Comparison of ENCODE assay signal across 7 cellular contexts in genomic region chr2:234888442-234888841, GRCh38.
DNase-seq lines count a peak whose midpoint lies in the region; ATAC-seq and TF ChIP-seq lines count a peak whose summit lies in the region.
"Not testable (repeated sequence)": the region's sequence is repeated elsewhere in the genome, so short reads cannot be mapped to it uniquely, and the experiment has no call there.

No MANE protein-coding gene starts in this region.

- not testable (repeated sequence) for H4K8ac ChIP-seq in H9 (replicated peaks; ENCODE audit: insufficient read length, low read depth, low read length)

- H3K36me3 Mint-ChIP-seq in H9 (ENCODE audit: insufficient read depth in 1 of 3, low read depth in 3 of 3): peaks cover 0 to 26% (median 16%) of the 10 kb centered on the region in 3 experiments; a peak in 5 of 7 replicates
- H3K36me3 Mint-ChIP-seq in T-helper 2 cell treated with Interferon-gamma antibody and Interleukin-4, amounts not matched to agents 5 μg/mL and 100 μg/mL, for 36 hours (ENCODE audit: low read depth); activated T-helper 2 cell treated with anti-CD3 and anti-CD28 coated beads, Interferon-gamma antibody, Interleukin-2, Interleukin-4, amounts not matched to agents 10 μg/mL and 5 μg/mL and 100 μg/mL, durations not matched to agents 14 hours and 24 hours and 36 hours (ENCODE audit: low read depth); central memory CD8-positive, alpha-beta T cell (ENCODE audit: insufficient read depth); glutamatergic neuron (ENCODE audit: unreplicated experiment): not testable (repeated sequence)

- H3K4ac ChIP-seq in H9 (ENCODE audit: low read depth, low read length): not testable (repeated sequence)

- H3K4me1 Mint-ChIP-seq in H9: peaks cover 29 to 30% of the 10 kb centered on the region in 2 experiments
- H3K4me1 Mint-ChIP-seq in T-helper 2 cell treated with Interferon-gamma antibody and Interleukin-4, amounts not matched to agents 5 μg/mL and 100 μg/mL, for 36 hours (ENCODE audit: low read depth); activated T-helper 2 cell treated with anti-CD3 and anti-CD28 coated beads, Interferon-gamma antibody, Interleukin-2, Interleukin-4, amounts not matched to agents 10 μg/mL and 5 μg/mL and 100 μg/mL, durations not matched to agents 14 hours and 24 hours and 36 hours (ENCODE audit: low read depth); central memory CD8-positive, alpha-beta T cell; glutamatergic neuron (ENCODE audit: low read depth, unreplicated experiment): not testable (repeated sequence)

- H3K23me2 ChIP-seq in H9 (ENCODE audit: insufficient read length, low read depth, low read length, poor library complexity, severe bottlenecking): not testable (repeated sequence)

- H3K79me2 ChIP-seq in H9 (ENCODE audit: insufficient read depth, low read length): not testable (repeated sequence)

- TF ChIP-seq CTCF in H9 (conservative IDR thresholded peaks at IDR 0.05); glutamatergic neuron (IDR thresholded peaks at IDR 0.05; ENCODE audit: partially characterized antibody, unreplicated experiment); right lobe of liver (IDR thresholded peaks at IDR 0.05); psoas muscle (IDR thresholded peaks at IDR 0.05): not testable (repeated sequence)

- H4K91ac ChIP-seq in H9 (ENCODE audit: insufficient read length, low read depth, low read length): not testable (repeated sequence)

- H3K14ac ChIP-seq in H9 (ENCODE audit: insufficient read depth, low read length): not testable (repeated sequence)

- not testable (repeated sequence) for H3K27me3 Mint-ChIP-seq in H9 (ENCODE audit: low read depth); T-helper 2 cell treated with Interferon-gamma antibody and Interleukin-4, amounts not matched to agents 5 μg/mL and 100 μg/mL, for 36 hours (ENCODE audit: low read depth); activated T-helper 2 cell treated with anti-CD3 and anti-CD28 coated beads, Interferon-gamma antibody, Interleukin-2, Interleukin-4, amounts not matched to agents 10 μg/mL and 5 μg/mL and 100 μg/mL, durations not matched to agents 14 hours and 24 hours and 36 hours (ENCODE audit: low read depth); glutamatergic neuron (ENCODE audit: unreplicated experiment)
- H3K27me3 Mint-ChIP-seq in central memory CD8-positive, alpha-beta T cell: peaks cover 36% of the 10 kb centered on the region

- H3T11ph ChIP-seq in H9 (ENCODE audit: low read length): not testable (repeated sequence)

- H4K20me1 ChIP-seq in H9 (ENCODE audit: control insufficient read depth, insufficient read depth, insufficient read length): not testable (repeated sequence)

- no CpG with 5 or more reads among the region's 34 CpGs for WGBS in H9 (ENCODE audit: extremely low coverage, insufficient read length, low lambda C conversion rate)
- 60% methylated on average over 12 of the region's 34 CpGs for WGBS in right lobe of liver (ENCODE audit: insufficient coverage, low coverage, low lambda C conversion rate, missing lambda C conversion rate)
- 57 to 78% (median 62%) methylated on average over 13 to 30 of the region's 34 CpGs for WGBS in psoas muscle, 3 donors

- not testable (repeated sequence) for H2BK120ac ChIP-seq in H9 (ENCODE audit: low read depth, low read length, poor library complexity, severe bottlenecking)

- not testable (repeated sequence) for H3K9ac ChIP-seq in H9 (ENCODE audit: extremely low read depth, insufficient read length, low read length)

- not testable (repeated sequence) for H3K56ac ChIP-seq in H9 (ENCODE audit: insufficient read length, low read depth, low read length)

- H3K27me3 ChIP-seq in H9 (ENCODE audit: insufficient read depth, low read length); right lobe of liver; psoas muscle (ENCODE audit: insufficient read depth in 3 of 3, low read length in 2 of 3): not testable (repeated sequence)

- H3K18ac ChIP-seq in H9 (ENCODE audit: insufficient read length, low read depth, low read length): not testable (repeated sequence)

- not testable (repeated sequence) for H3K4me2 ChIP-seq in H9 (ENCODE audit: insufficient read depth, insufficient read length, low read length)

- not testable (repeated sequence) for ATAC-seq in central memory CD8-positive, alpha-beta T cell (replicated peaks; ENCODE audit: extremely low read depth, poor library complexity, severe bottlenecking); right lobe of liver; psoas muscle

- not testable (repeated sequence) for DNase-seq in H9; T-helper 2 cell treated with Interferon-gamma antibody and Interleukin-4, amounts not matched to agents 5 μg/mL and 100 μg/mL, for 36 hours (ENCODE audit: low spot score); activated T-helper 2 cell treated with anti-CD3 and anti-CD28 coated beads, Interferon-gamma antibody, Interleukin-2, Interleukin-4, amounts not matched to agents 10 μg/mL and 5 μg/mL and 100 μg/mL, durations not matched to agents 14 hours and 24 hours and 36 hours (ENCODE audit: low spot score); glutamatergic neuron; right lobe of liver; psoas muscle
- peak in 1 of 2 donors; percentile 22 for DNase-seq in central memory CD8-positive, alpha-beta T cell (ENCODE audit: low spot score in 2 of 2)

- not testable (repeated sequence) for H4K5ac ChIP-seq in H9 (ENCODE audit: insufficient read length, low read depth, low read length)

- not testable (repeated sequence) for H3K9me3 Mint-ChIP-seq in H9; T-helper 2 cell treated with Interferon-gamma antibody and Interleukin-4, amounts not matched to agents 5 μg/mL and 100 μg/mL, for 36 hours; activated T-helper 2 cell treated with anti-CD3 and anti-CD28 coated beads, Interferon-gamma antibody, Interleukin-2, Interleukin-4, amounts not matched to agents 10 μg/mL and 5 μg/mL and 100 μg/mL, durations not matched to agents 14 hours and 24 hours and 36 hours; central memory CD8-positive, alpha-beta T cell; glutamatergic neuron (ENCODE audit: unreplicated experiment)

- H3K4me3 ChIP-seq in right lobe of liver (peak overlapping the region in 2 of 3 donors; percentile 18 to 33), psoas muscle (peak overlapping the region; percentile 22)

- H2BK5ac ChIP-seq in H9 (ENCODE audit: insufficient read length, low read length): not testable (repeated sequence)

- not testable (repeated sequence) for H3K27ac ChIP-seq in H9 (ENCODE audit: insufficient read length, low read depth, low read length); right lobe of liver; psoas muscle

- H3K4me3 Mint-ChIP-seq in H9 (peak overlapping the region; percentile 67 to 69), glutamatergic neuron (ENCODE audit: unreplicated experiment) (peak overlapping the region; percentile 34)
- H3K4me3 Mint-ChIP-seq in T-helper 2 cell treated with Interferon-gamma antibody and Interleukin-4, amounts not matched to agents 5 μg/mL and 100 μg/mL, for 36 hours: peak overlapping the region; percentile 65
- peak overlapping the region; percentile 49 for H3K4me3 Mint-ChIP-seq in activated T-helper 2 cell treated with anti-CD3 and anti-CD28 coated beads, Interferon-gamma antibody, Interleukin-2, Interleukin-4, amounts not matched to agents 10 μg/mL and 5 μg/mL and 100 μg/mL, durations not matched to agents 14 hours and 24 hours and 36 hours (ENCODE audit: low read depth)
- H3K4me3 Mint-ChIP-seq in central memory CD8-positive, alpha-beta T cell: peak overlapping the region; percentile 67

- TF ChIP-seq POLR2A in right lobe of liver (IDR thresholded peaks at IDR 0.05): not testable (repeated sequence)

- not testable (repeated sequence) for H3K23ac ChIP-seq in H9 (ENCODE audit: insufficient read length, low read depth, low read length)

- H2BK12ac ChIP-seq in H9 (ENCODE audit: insufficient read length, low read depth, low read length): not testable (repeated sequence)

- H3K79me1 ChIP-seq in H9 (ENCODE audit: insufficient read depth, low read depth, low read length, poor library complexity, severe bottlenecking): not testable (repeated sequence)

- H3K9me3 ChIP-seq in H9 (ENCODE audit: control insufficient read depth, low read depth, low read length); right lobe of liver; psoas muscle: not testable (repeated sequence)

- not testable (repeated sequence) for H2AK5ac ChIP-seq in H9 (ENCODE audit: insufficient read length, low read length)

- intact Hi-C loops in activated T-helper 2 cell treated with anti-CD3 and anti-CD28 coated beads, Interferon-gamma antibody, Interleukin-2, Interleukin-4, amounts not matched to agents 10 μg/mL and 5 μg/mL and 100 μg/mL, durations not matched to agents 14 hours and 24 hours and 36 hours (cut with micrococcal nuclease): loop anchor here (10.0 kb wide), 1 partner anchor 614 kb away; no protein-coding TSS in a partner anchor
- intact Hi-C loops in right lobe of liver (cut with DNase I); psoas muscle (cut with DNase I): not testable (repeated sequence)

- H3K27ac Mint-ChIP-seq in H9: peak overlapping the region; percentile 68 to 95 (median 80); a peak in 3 of 7 replicates
- H3K27ac Mint-ChIP-seq in T-helper 2 cell treated with Interferon-gamma antibody and Interleukin-4, amounts not matched to agents 5 μg/mL and 100 μg/mL, for 36 hours: peak overlapping the region; percentile 49
- H3K27ac Mint-ChIP-seq in activated T-helper 2 cell treated with anti-CD3 and anti-CD28 coated beads, Interferon-gamma antibody, Interleukin-2, Interleukin-4, amounts not matched to agents 10 μg/mL and 5 μg/mL and 100 μg/mL, durations not matched to agents 14 hours and 24 hours and 36 hours: not testable (repeated sequence)
- peak overlapping the region; percentile 77 for H3K27ac Mint-ChIP-seq in central memory CD8-positive, alpha-beta T cell (ENCODE audit: low read depth)
- peak overlapping the region; percentile 17 for H3K27ac Mint-ChIP-seq in glutamatergic neuron (ENCODE audit: unreplicated experiment)

- H3K36me3 ChIP-seq in right lobe of liver; psoas muscle (ENCODE audit: insufficient read depth in 1 of 2, low read depth in 1 of 2): not testable (repeated sequence)

- H3K4me1 ChIP-seq in H9 (ENCODE audit: insufficient read depth, low read length); right lobe of liver; psoas muscle: not testable (repeated sequence)

- not testable (repeated sequence) for H2BK20ac ChIP-seq in H9 (ENCODE audit: low read depth, low read length, poor library complexity, severe bottlenecking)

- H2BK15ac ChIP-seq in H9 (ENCODE audit: low read depth, low read length): not testable (repeated sequence)

- H2AFZ ChIP-seq in H9 (ENCODE audit: low read length): not testable (repeated sequence)
